5 cellular contexts compared by ENCODE assay signal in genomic region chr18:47828031-47828430, GRCh38.
DNase-seq lines count a peak whose midpoint lies in the region; ATAC-seq, FAIRE-seq and TF ChIP-seq lines count a peak whose summit lies in the region.
"Not testable (repeated sequence)": the region's sequence is repeated elsewhere in the genome, so short reads cannot be mapped to it uniquely, and the experiment has no call there.

No MANE protein-coding gene starts in this region.

- not testable (repeated sequence) for H3K4me1 Mint-ChIP-seq in glutamatergic neuron (ENCODE audit: low read depth, unreplicated experiment); stimulated activated naive CD8-positive, alpha-beta T cell treated with anti-CD3 and anti-CD28 coated beads, Interleukin-15, amount 100 ng/mL, for 72 hours

- TF ChIP-seq CTCF in glutamatergic neuron (IDR thresholded peaks at IDR 0.05; ENCODE audit: partially characterized antibody, unreplicated experiment); kidney (IDR thresholded peaks at IDR 0.05; ENCODE audit: borderline replicate concordance, extremely low read depth, insufficient read depth); thyroid gland (IDR thresholded peaks at IDR 0.05): not testable (repeated sequence)

- not testable (repeated sequence) for H3K27me3 ChIP-seq in thyroid gland

- intact Hi-C loops in kidney (cut with DNase I); thyroid gland (cut with DNase I): not testable (repeated sequence)

- H3K9ac ChIP-seq in kidney (ENCODE audit: low read length in 2 of 2): not testable (repeated sequence)

- FAIRE-seq in kidney (lab: Jason Lieb, UNC): not testable (repeated sequence)

- not testable (repeated sequence) for H3K36me3 ChIP-seq in kidney (ENCODE audit: control insufficient read depth in 1 of 2, insufficient read depth in 2 of 2, low read length in 2 of 2); thyroid gland

- not testable (repeated sequence) for H3K27ac Mint-ChIP-seq in glutamatergic neuron (ENCODE audit: unreplicated experiment)
- peak overlapping the region in 1 of 2 donors; percentile 19 for H3K27ac Mint-ChIP-seq in stimulated activated naive CD8-positive, alpha-beta T cell treated with anti-CD3 and anti-CD28 coated beads, Interleukin-15, amount 100 ng/mL, for 72 hours

- H3K27me3 Mint-ChIP-seq in glutamatergic neuron (ENCODE audit: unreplicated experiment); stimulated activated naive CD8-positive, alpha-beta T cell treated with anti-CD3 and anti-CD28 coated beads, Interleukin-15, amount 100 ng/mL, for 72 hours: not testable (repeated sequence)

- H3K27ac ChIP-seq in kidney (ENCODE audit: low read depth in 2 of 2, low read length in 2 of 2): not testable (repeated sequence)
- H3K27ac ChIP-seq in thyroid gland: peak overlapping the region; percentile 59 to 82 (median 71)

- not testable (repeated sequence) for H3K4me3 ChIP-seq in kidney (ENCODE audit: low read length in 2 of 2)
- H3K4me3 ChIP-seq in thyroid gland (replicated peaks in 1 of 3): peak overlapping the region in 1 of 3 donors; percentile 22

- H3K4me3 Mint-ChIP-seq in glutamatergic neuron (ENCODE audit: unreplicated experiment); stimulated activated naive CD8-positive, alpha-beta T cell treated with anti-CD3 and anti-CD28 coated beads, Interleukin-15, amount 100 ng/mL, for 72 hours: not testable (repeated sequence)

- TF ChIP-seq POLR2A in thyroid gland (IDR thresholded peaks at IDR 0.05): not testable (repeated sequence)

- peak; percentile 9 for DNase-seq in activated gamma-delta T cell (lab: John Stamatoyannopoulos, UW)
- peak; percentile 15 for DNase-seq in glutamatergic neuron
- DNase-seq in kidney: peak; percentile 67
- DNase-seq in stimulated activated naive CD8-positive, alpha-beta T cell treated with anti-CD3 and anti-CD28 coated beads, Interleukin-15, amount 100 ng/mL, for 72 hours; thyroid gland: not testable (repeated sequence)

- peaks cover 23% of the 10 kb centered on the region for H3K36me3 Mint-ChIP-seq in glutamatergic neuron (ENCODE audit: unreplicated experiment)

- H3K4me1 ChIP-seq in kidney (ENCODE audit: control insufficient read depth in 1 of 2, insufficient read depth in 1 of 2, low read depth in 1 of 2, low read length in 2 of 2): not testable (repeated sequence)
- peaks cover 35 to 40% of the 10 kb centered on the region in 2 donors for H3K4me1 ChIP-seq in thyroid gland

- not testable (repeated sequence) for H3K9me3 Mint-ChIP-seq in glutamatergic neuron (ENCODE audit: unreplicated experiment); stimulated activated naive CD8-positive, alpha-beta T cell treated with anti-CD3 and anti-CD28 coated beads, Interleukin-15, amount 100 ng/mL, for 72 hours

- peak; percentile 72 for ATAC-seq in stimulated activated naive CD8-positive, alpha-beta T cell treated with anti-CD3 and anti-CD28 coated beads, Interleukin-15, amount 100 ng/mL, for 72 hours

- not testable (repeated sequence) for H3K9me3 ChIP-seq in kidney (ENCODE audit: control insufficient read depth in 1 of 2, low read length in 2 of 2); thyroid gland

- WGBS in thyroid gland, 2 donors: 92 to 94% methylated on average over 7 to 25 of the region's 34 CpGs
